Comparison of ENCODE assay signal across 8 cellular contexts in the genomic region with DNA sequence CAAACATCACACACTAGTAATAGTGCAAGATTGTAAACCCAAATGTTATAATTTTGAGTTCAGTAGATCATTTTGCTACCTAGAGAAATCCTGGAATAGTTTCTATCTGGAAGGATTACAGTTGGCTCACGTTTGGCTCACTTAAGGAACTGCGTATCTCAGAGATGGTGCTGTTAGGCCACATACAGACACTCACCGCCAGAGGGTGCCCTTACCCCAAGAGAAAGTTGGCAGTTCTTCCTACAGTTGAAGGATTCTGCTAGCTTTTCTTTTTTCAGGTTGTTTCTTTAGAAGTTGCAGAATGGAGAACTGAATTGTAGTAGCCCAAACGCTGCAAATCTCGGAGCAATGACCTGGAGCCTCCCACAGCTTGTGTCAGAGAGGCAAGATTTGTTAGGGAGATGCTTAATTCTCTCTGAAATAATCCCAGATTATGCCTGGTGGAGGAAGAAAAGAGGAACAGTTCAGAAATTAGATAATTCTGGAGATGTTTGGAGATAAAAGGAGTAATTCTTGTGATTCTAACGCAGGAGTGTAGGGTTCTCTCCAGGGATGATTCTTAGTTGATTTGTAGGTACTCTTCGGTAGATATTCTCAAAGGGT.
DNase-seq lines count a peak whose midpoint lies in the region; ATAC-seq and TF ChIP-seq lines count a peak whose summit lies in the region.

No MANE protein-coding gene starts in this region.

- DNase-seq in Ammon's horn (ENCODE audit: low spot score) (peak; percentile 86), NCI-H2227 treated with DMSO at 0.1 percent for 48 hours (lab: John Stamatoyannopoulos, UW) (peak; percentile 65), dedifferentiated amniotic fluid mesenchymal stem cell (ENCODE audit: extremely low spot score) (peak; percentile 69)
- peak; percentile 57 for DNase-seq in activated CD4-positive, CD25-positive, alpha-beta regulatory T cell treated with anti-CD3 and anti-CD28 coated beads, Interleukin-2, amount 50 U/mL, for 72 hours
- DNase-seq in stimulated activated CD4-positive, alpha-beta T cell treated with anti-CD3 and anti-CD28 coated beads, TNF-alpha, amount 100 ng/mL, for 4 hours (ENCODE audit: low read depth in 3 of 3): peak; percentile 10 to 35 (median 13)

- TF ChIP-seq CTCF in liver (IDR thresholded peaks at IDR 0.05; ENCODE audit: low read depth, low read length, missing input control): peak; percentile 87

- peak; percentile 69 for ATAC-seq in GM18909 (IDR thresholded peaks at IDR 0.05; ENCODE audit: poor library complexity, unreplicated experiment)
- ATAC-seq in HG03135 (IDR thresholded peaks at IDR 0.05; ENCODE audit: unreplicated experiment): peak; percentile 87

- 19% methylated on average over 7 of the region's 7 CpGs for WGBS in liver

- no peaks in the 10 kb centered on the region for H3K9me3 ChIP-seq in liver (ENCODE audit: control insufficient read depth in 4 of 4, low read length in 3 of 4)

- H3K4me3 ChIP-seq in liver (ENCODE audit: low read depth in 1 of 3, low read length in 3 of 3): no peak overlapping the region

- no peaks in the 10 kb centered on the region for H3K27me3 ChIP-seq in liver (ENCODE audit: control insufficient read depth in 4 of 4, insufficient read depth in 4 of 4, low read length in 3 of 4)

- H3K4me1 ChIP-seq in liver (ENCODE audit: control insufficient read depth in 4 of 4, insufficient read depth in 4 of 4, low read length in 3 of 4): no peaks in the 10 kb centered on the region

- TF ChIP-seq RAD21 in liver (IDR thresholded peaks at IDR 0.05): peak; percentile 93 to 96

- no peak overlapping the region for H3K9ac ChIP-seq in liver (ENCODE audit: low read depth in 1 of 2, low read length in 2 of 2)

- no peak overlapping the region for H3K27ac ChIP-seq in liver (ENCODE audit: low read depth in 1 of 2, low read length in 2 of 2)

- H3K36me3 ChIP-seq in liver (ENCODE audit: control insufficient read depth in 4 of 4, insufficient read depth in 3 of 4, low read depth in 1 of 4, low read length in 3 of 4): no peaks in the 10 kb centered on the region

TF ChIP-seq in liver, 16 proteins besides CTCF, POLR2A, EP300 and RAD21:
- TF ChIP-seq RXRA (IDR thresholded peaks at IDR 0.05) (no peak), REST (IDR thresholded peaks at IDR 0.05) (no peak), FOXA1 (IDR thresholded peaks at IDR 0.05) (no peak), SP1 (IDR thresholded peaks at IDR 0.05) (no peak), FOXA2 (IDR thresholded peaks at IDR 0.05) (no peak), JUND (IDR thresholded peaks at IDR 0.05) (no peak), MAX (IDR thresholded peaks at IDR 0.05) (no peak), HNF4G (IDR thresholded peaks at IDR 0.05) (no peak), NR2F2 (IDR thresholded peaks at IDR 0.05) (no peak), GABPA (IDR thresholded peaks at IDR 0.05 in 1 of 2, conservative IDR thresholded peaks at IDR 0.05 in 1 of 2) (no peak), ATF3 (IDR thresholded peaks at IDR 0.05) (no peak), TAF1 (conservative IDR thresholded peaks at IDR 0.05) (no peak), EGR1 (IDR thresholded peaks at IDR 0.05; ENCODE audit: low read depth in 2 of 2) (no peak), HNF4A (conservative IDR thresholded peaks at IDR 0.05) (no peak), YY1 (IDR thresholded peaks at IDR 0.05) (no peak)
- TF ChIP-seq, protein P1, sequence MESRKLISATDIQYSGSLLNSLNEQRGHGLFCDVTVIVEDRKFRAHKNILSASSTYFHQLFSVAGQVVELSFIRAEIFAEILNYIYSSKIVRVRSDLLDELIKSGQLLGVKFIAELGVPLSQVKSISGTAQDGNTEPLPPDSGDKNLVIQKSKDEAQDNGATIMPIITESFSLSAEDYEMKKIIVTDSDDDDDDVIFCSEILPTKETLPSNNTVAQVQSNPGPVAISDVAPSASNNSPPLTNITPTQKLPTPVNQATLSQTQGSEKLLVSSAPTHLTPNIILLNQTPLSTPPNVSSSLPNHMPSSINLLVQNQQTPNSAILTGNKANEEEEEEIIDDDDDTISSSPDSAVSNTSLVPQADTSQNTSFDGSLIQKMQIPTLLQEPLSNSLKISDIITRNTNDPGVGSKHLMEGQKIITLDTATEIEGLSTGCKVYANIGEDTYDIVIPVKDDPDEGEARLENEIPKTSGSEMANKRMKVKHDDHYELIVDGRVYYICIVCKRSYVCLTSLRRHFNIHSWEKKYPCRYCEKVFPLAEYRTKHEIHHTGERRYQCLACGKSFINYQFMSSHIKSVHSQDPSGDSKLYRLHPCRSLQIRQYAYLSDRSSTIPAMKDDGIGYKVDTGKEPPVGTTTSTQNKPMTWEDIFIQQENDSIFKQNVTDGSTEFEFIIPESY (IDR thresholded peaks at IDR 0.05): no peak
TF ChIP-seq in liver: peak in this region for 0.

Comparison
In these comparisons a context has a peak if more than half of its experiments do, and no peak if none do; other contexts are left out.
1. DNase-seq: peak in every context shown above with its lines; median percentile 86 in Ammon's horn; 69 in dedifferentiated amniotic fluid mesenchymal stem cell; 65 in NCI-H2227 treated with DMSO at 0.1 percent for 48 hours; 57 in activated CD4-positive, CD25-positive, alpha-beta regulatory T cell treated with anti-CD3 and anti-CD28 coated beads, Interleukin-2, amount 50 U/mL, for 72 hours; 13 in stimulated activated CD4-positive, alpha-beta T cell treated with anti-CD3 and anti-CD28 coated beads, TNF-alpha, amount 100 ng/mL, for 4 hours.